1 cellular context compared by ENCODE assay signal in the genomic region with DNA sequence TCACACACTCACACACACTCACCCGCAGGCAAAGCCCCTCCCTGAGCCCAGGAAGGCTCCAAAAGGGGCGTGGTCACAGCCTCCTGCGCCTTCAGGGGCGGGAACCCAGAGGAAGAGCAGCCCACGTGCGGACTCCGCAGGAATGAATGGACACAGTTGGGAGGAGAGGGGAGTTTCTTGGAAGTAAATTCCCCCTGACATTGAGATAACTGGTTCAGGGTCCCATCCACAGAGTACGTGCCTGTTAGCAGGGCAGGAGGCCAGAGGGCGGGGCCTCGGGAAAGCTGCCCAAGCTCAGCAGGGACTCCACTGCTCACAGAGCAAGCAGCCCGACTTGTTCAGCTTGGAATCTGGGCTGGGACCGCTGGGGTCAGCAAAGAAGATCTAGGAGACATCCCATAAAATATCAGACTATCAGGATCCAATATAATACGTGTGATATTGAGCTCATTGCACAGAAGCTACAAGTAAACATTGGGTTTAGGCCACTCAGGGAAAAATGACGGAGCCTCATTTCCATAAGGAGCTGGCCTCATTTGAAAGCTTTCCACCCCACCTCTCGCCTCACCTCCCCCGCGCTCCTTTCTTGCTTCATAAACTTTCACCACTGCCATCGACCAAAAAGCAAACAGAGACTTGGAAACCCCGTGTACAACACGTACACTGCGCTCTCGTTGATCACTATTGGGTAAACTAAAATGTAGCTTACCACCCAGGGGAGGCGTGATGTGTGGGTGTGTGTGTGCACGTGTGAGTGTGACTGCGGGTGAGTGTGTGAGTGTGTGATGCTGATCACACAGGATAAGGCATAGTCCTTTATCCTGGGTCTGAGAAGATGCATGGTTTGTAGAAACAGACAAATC.
TF ChIP-seq lines count a peak whose summit lies in the region.

No MANE protein-coding gene starts in this region.

TF ChIP-seq in HepG2, 621 proteins besides CTCF, POLR2A, EP300 and RAD21 (continued from another document and continues in another):
- peak; percentile 58; the same call in 1 of the 2 replicates for TF ChIP-seq TFE3 (CRISPR knock-in tag; IDR thresholded peaks at IDR 0.05)
- no peak for TF ChIP-seq PLRG1 (conservative IDR thresholded peaks at IDR 0.05)
- peak; percentile 80 for TF ChIP-seq ZNF607 (CRISPR knock-in tag; IDR thresholded peaks at IDR 0.05; ENCODE audit: borderline replicate concordance)
- TF ChIP-seq ZNF891 (CRISPR knock-in tag; IDR thresholded peaks at IDR 0.05) = peak; percentile 56; the same call in 1 of the 2 replicates
- TF ChIP-seq, protein P1, sequence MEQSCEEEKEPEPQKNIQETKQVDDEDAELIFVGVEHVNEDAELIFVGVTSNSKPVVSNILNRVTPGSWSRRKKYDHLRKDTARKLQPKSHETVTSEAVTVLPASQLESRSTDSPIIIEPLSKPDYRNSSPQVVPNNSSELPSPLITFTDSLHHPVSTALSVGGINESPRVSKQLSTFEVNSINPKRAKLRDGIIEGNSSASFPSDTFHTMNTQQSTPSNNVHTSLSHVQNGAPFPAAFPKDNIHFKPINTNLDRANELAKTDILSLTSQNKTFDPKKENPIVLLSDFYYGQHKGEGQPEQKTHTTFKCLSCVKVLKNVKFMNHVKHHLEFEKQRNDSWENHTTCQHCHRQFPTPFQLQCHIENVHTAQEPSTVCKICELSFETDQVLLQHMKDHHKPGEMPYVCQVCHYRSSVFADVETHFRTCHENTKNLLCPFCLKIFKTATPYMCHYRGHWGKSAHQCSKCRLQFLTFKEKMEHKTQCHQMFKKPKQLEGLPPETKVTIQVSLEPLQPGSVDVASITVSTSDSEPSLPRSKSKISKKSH (CRISPR knock-in tag; IDR thresholded peaks at IDR 0.05; ENCODE audit: borderline replicate concordance) = no peak; the same call in 1 of the 2 replicates
- TF ChIP-seq ZMAT3 (CRISPR knock-in tag; conservative IDR thresholded peaks at IDR 0.05) = peak; percentile 72
- TF ChIP-seq, protein P2, sequence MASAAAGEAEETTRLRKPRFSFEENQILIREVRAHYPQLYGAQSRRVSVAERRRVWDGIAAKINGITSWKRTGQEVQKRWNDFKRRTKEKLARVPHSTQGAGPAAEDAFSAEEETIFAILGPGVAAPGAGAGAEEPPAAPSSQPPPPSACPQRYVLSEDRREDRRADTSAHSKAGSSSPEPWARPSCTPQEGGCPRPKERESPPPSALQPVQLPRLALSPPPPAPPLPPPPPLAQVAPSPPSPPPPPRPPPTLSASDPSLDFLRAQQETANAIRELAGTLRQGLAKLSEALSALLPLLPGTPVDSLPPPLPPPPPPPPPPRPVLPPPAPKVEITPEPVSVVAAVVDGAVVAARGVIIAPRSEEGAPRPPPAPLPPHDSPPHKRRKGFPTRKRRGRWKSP (CRISPR knock-in tag; IDR thresholded peaks at IDR 0.05) = peak; percentile 19; the same call in 1 of the 2 replicates
- no peak for TF ChIP-seq AGO2 (optimal IDR thresholded peaks at IDR 0.05; ENCODE audit: low read depth, low read length)
- no peak for TF ChIP-seq NFRKB (IDR thresholded peaks at IDR 0.05)
- no peak for TF ChIP-seq ZNF296 (CRISPR knock-in tag; conservative IDR thresholded peaks at IDR 0.05)
- no peak for TF ChIP-seq ZNF383 (CRISPR knock-in tag; IDR thresholded peaks at IDR 0.05; ENCODE audit: borderline replicate concordance)
- TF ChIP-seq, protein P3, sequence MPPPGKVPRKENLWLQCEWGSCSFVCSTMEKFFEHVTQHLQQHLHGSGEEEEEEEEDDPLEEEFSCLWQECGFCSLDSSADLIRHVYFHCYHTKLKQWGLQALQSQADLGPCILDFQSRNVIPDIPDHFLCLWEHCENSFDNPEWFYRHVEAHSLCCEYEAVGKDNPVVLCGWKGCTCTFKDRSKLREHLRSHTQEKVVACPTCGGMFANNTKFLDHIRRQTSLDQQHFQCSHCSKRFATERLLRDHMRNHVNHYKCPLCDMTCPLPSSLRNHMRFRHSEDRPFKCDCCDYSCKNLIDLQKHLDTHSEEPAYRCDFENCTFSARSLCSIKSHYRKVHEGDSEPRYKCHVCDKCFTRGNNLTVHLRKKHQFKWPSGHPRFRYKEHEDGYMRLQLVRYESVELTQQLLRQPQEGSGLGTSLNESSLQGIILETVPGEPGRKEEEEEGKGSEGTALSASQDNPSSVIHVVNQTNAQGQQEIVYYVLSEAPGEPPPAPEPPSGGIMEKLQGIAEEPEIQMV (CRISPR knock-in tag; IDR thresholded peaks at IDR 0.05; ENCODE audit: low read depth) = no peak
- no peak for TF ChIP-seq RBM22 (optimal IDR thresholded peaks at IDR 0.05; ENCODE audit: low read length)
- no peak for TF ChIP-seq NFE2 (CRISPR knock-in tag; IDR thresholded peaks at IDR 0.05)
- no peak for TF ChIP-seq RBM39 (IDR thresholded peaks at IDR 0.05; ENCODE audit: low read depth, low read length, poor library complexity, severe bottlenecking)
- TF ChIP-seq NCOR1 (IDR thresholded peaks at IDR 0.05; ENCODE audit: borderline replicate concordance, low read length) = no peak
- TF ChIP-seq, protein P4, sequence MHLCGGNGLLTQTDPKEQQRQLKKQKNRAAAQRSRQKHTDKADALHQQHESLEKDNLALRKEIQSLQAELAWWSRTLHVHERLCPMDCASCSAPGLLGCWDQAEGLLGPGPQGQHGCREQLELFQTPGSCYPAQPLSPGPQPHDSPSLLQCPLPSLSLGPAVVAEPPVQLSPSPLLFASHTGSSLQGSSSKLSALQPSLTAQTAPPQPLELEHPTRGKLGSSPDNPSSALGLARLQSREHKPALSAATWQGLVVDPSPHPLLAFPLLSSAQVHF (CRISPR knock-in tag; IDR thresholded peaks at IDR 0.05) = peak; percentile 46; the same call in 1 of the 2 replicates
- TF ChIP-seq GABPB1 (CRISPR knock-in tag; IDR thresholded peaks at IDR 0.05) = no peak
- no peak for TF ChIP-seq ZBTB8A (CRISPR knock-in tag; IDR thresholded peaks at IDR 0.05; ENCODE audit: borderline replicate concordance, low read depth)
- TF ChIP-seq ZNF318 (CRISPR knock-in tag; IDR thresholded peaks at IDR 0.05) = no peak
- TF ChIP-seq ZNF230 (CRISPR knock-in tag; IDR thresholded peaks at IDR 0.05) = no peak; the same call in 1 of the 2 replicates
- no peak; the same call in none of the 2 replicates for TF ChIP-seq CAMTA2 (CRISPR knock-in tag; IDR thresholded peaks at IDR 0.05; ENCODE audit: borderline replicate concordance)
- TF ChIP-seq PBX2 (CRISPR knock-in tag; IDR thresholded peaks at IDR 0.05) = no peak
- peak; percentile 64; the same call in 1 of the 2 replicates for TF ChIP-seq NKX3-1 (CRISPR knock-in tag; IDR thresholded peaks at IDR 0.05)
- TF ChIP-seq FOXJ3 (CRISPR knock-in tag; IDR thresholded peaks at IDR 0.05; ENCODE audit: borderline replicate concordance) = 0 out of 2 replicates have a peak, but pooled peaks have one; percentile 27
- no peak for TF ChIP-seq MATR3 (CRISPR knock-in tag; IDR thresholded peaks at IDR 0.05)
- peak; percentile 13; the same call in 1 of the 2 replicates for TF ChIP-seq SMAD1 (CRISPR knock-in tag; IDR thresholded peaks at IDR 0.05; ENCODE audit: borderline replicate concordance, low read depth)
- no peak for TF ChIP-seq CCAR2 (optimal IDR thresholded peaks at IDR 0.05; ENCODE audit: low read depth, low read length)
- no peak for TF ChIP-seq NBN (conservative IDR thresholded peaks at IDR 0.05)
- TF ChIP-seq ZNF772 (CRISPR knock-in tag; IDR thresholded peaks at IDR 0.05) = peak; percentile 19; the same call in 1 of the 2 replicates
- TF ChIP-seq ZNF343 (CRISPR knock-in tag; IDR thresholded peaks at IDR 0.05) = no peak
- TF ChIP-seq RXRA (CRISPR knock-in tag; IDR thresholded peaks at IDR 0.05) = peak; percentile 71
- peak; percentile 22; the same call in 1 of the 2 replicates for TF ChIP-seq ZNF556 (CRISPR knock-in tag; IDR thresholded peaks at IDR 0.05; ENCODE audit: borderline replicate concordance)
- no peak for TF ChIP-seq HOXA7 (CRISPR knock-in tag; IDR thresholded peaks at IDR 0.05)
- TF ChIP-seq, protein P5, sequence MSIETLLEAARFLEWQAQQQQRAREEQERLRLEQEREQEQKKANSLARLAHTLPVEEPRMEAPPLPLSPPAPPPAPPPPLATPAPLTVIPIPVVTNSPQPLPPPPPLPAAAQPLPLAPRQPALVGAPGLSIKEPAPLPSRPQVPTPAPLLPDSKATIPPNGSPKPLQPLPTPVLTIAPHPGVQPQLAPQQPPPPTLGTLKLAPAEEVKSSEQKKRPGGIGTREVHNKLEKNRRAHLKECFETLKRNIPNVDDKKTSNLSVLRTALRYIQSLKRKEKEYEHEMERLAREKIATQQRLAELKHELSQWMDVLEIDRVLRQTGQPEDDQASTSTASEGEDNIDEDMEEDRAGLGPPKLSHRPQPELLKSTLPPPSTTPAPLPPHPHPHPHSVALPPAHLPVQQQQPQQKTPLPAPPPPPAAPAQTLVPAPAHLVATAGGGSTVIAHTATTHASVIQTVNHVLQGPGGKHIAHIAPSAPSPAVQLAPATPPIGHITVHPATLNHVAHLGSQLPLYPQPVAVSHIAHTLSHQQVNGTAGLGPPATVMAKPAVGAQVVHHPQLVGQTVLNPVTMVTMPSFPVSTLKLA (IDR thresholded peaks at IDR 0.05) = peak; percentile 46; the same call in 1 of the 2 replicates
- TF ChIP-seq SIX4 (CRISPR knock-in tag; IDR thresholded peaks at IDR 0.05) = no peak
- TF ChIP-seq, protein P6, sequence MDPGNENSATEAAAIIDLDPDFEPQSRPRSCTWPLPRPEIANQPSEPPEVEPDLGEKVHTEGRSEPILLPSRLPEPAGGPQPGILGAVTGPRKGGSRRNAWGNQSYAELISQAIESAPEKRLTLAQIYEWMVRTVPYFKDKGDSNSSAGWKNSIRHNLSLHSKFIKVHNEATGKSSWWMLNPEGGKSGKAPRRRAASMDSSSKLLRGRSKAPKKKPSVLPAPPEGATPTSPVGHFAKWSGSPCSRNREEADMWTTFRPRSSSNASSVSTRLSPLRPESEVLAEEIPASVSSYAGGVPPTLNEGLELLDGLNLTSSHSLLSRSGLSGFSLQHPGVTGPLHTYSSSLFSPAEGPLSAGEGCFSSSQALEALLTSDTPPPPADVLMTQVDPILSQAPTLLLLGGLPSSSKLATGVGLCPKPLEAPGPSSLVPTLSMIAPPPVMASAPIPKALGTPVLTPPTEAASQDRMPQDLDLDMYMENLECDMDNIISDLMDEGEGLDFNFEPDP (CRISPR knock-in tag; conservative IDR thresholded peaks at IDR 0.05) = no peak
